ENCODE assay signal across 25 cellular contexts in genomic region chrX:122945328-122945727, GRCh38.
"Had no signal": no experiment of that assay in that cellular context is flagged by ENCODE, and none has a peak within 500 bp of the region (broad histone marks: within the 10 kb centered on the region; RNA-seq: fewer than 3 reads in every experiment).

No MANE protein-coding gene starts in this region.

- H3K9me3 ChIP-seq: left lung, lower lobe of right lung, spleen, suprapubic skin, tibial nerve had no signal

- DNase-seq: activated CD4-positive, alpha-beta T cell treated with anti-CD3 and anti-CD28 coated beads for 36 hours; activated CD4-positive, CD25-positive, alpha-beta regulatory T cell; activated CD8-positive, alpha-beta memory T cell treated with anti-CD3 and anti-CD28 coated beads, Interleukin-2, amount 10 ng/mL, durations not matched to agents 7 days and 5 days; activated CD8-positive, alpha-beta T cell treated with anti-CD3 and anti-CD28 coated beads, Interleukin-2, amount 10 ng/mL, durations not matched to agents 7 days and 5 days; activated T-cell treated with anti-CD3 and anti-CD28 coated beads, Interleukin-2, amount 50 U/mL, for 48 hours; aorta; brain microvascular endothelial cell; central memory CD4-positive, alpha-beta T cell; foreskin keratinocyte; heart right ventricle; kidney glomerular epithelial cell; left lung; lower lobe of right lung; mesenchymal stem cell; naive thymus-derived CD8-positive, alpha-beta T cell; occipital lobe; right cardiac atrium; spleen; stimulated activated naive CD4-positive, alpha-beta T cell had no signal

- H3K36me3 Mint-ChIP-seq: activated CD8-positive, alpha-beta memory T cell treated with anti-CD3 and anti-CD28 coated beads, Interleukin-2, amount 10 ng/mL, durations not matched to agents 7 days and 5 days; activated naive CD4-positive, alpha-beta T cell treated with anti-CD3 and anti-CD28 coated beads, Interleukin-2, amount 50 U/mL, for 24 hours; naive thymus-derived CD8-positive, alpha-beta T cell; neural progenitor cell had no signal

- H3K9ac ChIP-seq: neural progenitor cell had no signal

- H3K27me3 Mint-ChIP-seq: activated CD4-positive, alpha-beta T cell treated with anti-CD3 and anti-CD28 coated beads for 36 hours; activated CD8-positive, alpha-beta memory T cell treated with anti-CD3 and anti-CD28 coated beads, Interleukin-2, amount 10 ng/mL, durations not matched to agents 7 days and 5 days; activated naive CD4-positive, alpha-beta T cell treated with anti-CD3 and anti-CD28 coated beads, Interleukin-2, amount 50 U/mL, for 24 hours; naive thymus-derived CD8-positive, alpha-beta T cell had no signal

- FAIRE-seq: endothelial cell of umbilical vein had no signal

- H3K9me3 Mint-ChIP-seq: activated naive CD4-positive, alpha-beta T cell treated with anti-CD3 and anti-CD28 coated beads, Interleukin-2, amount 50 U/mL, for 24 hours; activated T-helper 2 cell treated with anti-CD3 and anti-CD28 coated beads, Interferon-gamma antibody, Interleukin-2, Interleukin-4, amounts not matched to agents 10 μg/mL and 5 μg/mL and 100 μg/mL, durations not matched to agents 14 hours and 24 hours and 36 hours; neural progenitor cell had no signal

- ATAC-seq: activated CD4-positive, alpha-beta T cell treated with anti-CD3 and anti-CD28 coated beads for 36 hours; activated CD8-positive, alpha-beta memory T cell treated with anti-CD3 and anti-CD28 coated beads, Interleukin-2, amount 10 ng/mL, durations not matched to agents 7 days and 5 days; activated CD8-positive, alpha-beta T cell treated with anti-CD3 and anti-CD28 coated beads, Interleukin-2, amount 10 ng/mL, durations not matched to agents 7 days and 5 days; foreskin keratinocyte; heart right ventricle; left lung; lower lobe of right lung; naive thymus-derived CD8-positive, alpha-beta T cell; right cardiac atrium had no signal

- H2AFZ ChIP-seq: neural progenitor cell had no signal

- H3K36me3 ChIP-seq: brain microvascular endothelial cell, heart right ventricle, left lung, lower lobe of right lung, neural progenitor cell, spleen, suprapubic skin, tibial nerve had no signal

- H3K27ac Mint-ChIP-seq: activated CD4-positive, alpha-beta T cell treated with anti-CD3 and anti-CD28 coated beads for 36 hours; activated CD8-positive, alpha-beta memory T cell treated with anti-CD3 and anti-CD28 coated beads, Interleukin-2, amount 10 ng/mL, durations not matched to agents 7 days and 5 days; activated CD8-positive, alpha-beta T cell treated with anti-CD3 and anti-CD28 coated beads, Interleukin-2, amount 10 ng/mL, durations not matched to agents 7 days and 5 days; activated naive CD4-positive, alpha-beta T cell treated with anti-CD3 and anti-CD28 coated beads, Interleukin-2, amount 50 U/mL, for 24 hours; activated T-helper 2 cell treated with anti-CD3 and anti-CD28 coated beads, Interferon-gamma antibody, Interleukin-2, Interleukin-4, amounts not matched to agents 10 μg/mL and 5 μg/mL and 100 μg/mL, durations not matched to agents 14 hours and 24 hours and 36 hours; neural progenitor cell had no signal

- H3K4me2 ChIP-seq: neural progenitor cell had no signal

- H3K27ac ChIP-seq: brain microvascular endothelial cell, foreskin keratinocyte, heart right ventricle, left lung, lower lobe of right lung, neural progenitor cell, spleen, suprapubic skin, tibial nerve had no signal

- H3K4me3 Mint-ChIP-seq: activated CD4-positive, alpha-beta T cell treated with anti-CD3 and anti-CD28 coated beads for 36 hours; activated CD8-positive, alpha-beta memory T cell treated with anti-CD3 and anti-CD28 coated beads, Interleukin-2, amount 10 ng/mL, durations not matched to agents 7 days and 5 days; activated CD8-positive, alpha-beta T cell treated with anti-CD3 and anti-CD28 coated beads, Interleukin-2, amount 10 ng/mL, durations not matched to agents 7 days and 5 days; activated naive CD4-positive, alpha-beta T cell treated with anti-CD3 and anti-CD28 coated beads, Interleukin-2, amount 50 U/mL, for 24 hours; naive thymus-derived CD8-positive, alpha-beta T cell; neural progenitor cell had no signal

- H3K27me3 ChIP-seq: brain microvascular endothelial cell, foreskin keratinocyte, heart right ventricle, left lung, neural progenitor cell, spleen, suprapubic skin, tibial nerve had no signal

- H3K4me1 ChIP-seq: foreskin keratinocyte, heart right ventricle, left lung, lower lobe of right lung, neural progenitor cell, spleen, suprapubic skin, tibial nerve had no signal

- H3K4me3 ChIP-seq: heart right ventricle, left lung, lower lobe of right lung, neural progenitor cell, spleen, suprapubic skin, tibial nerve had no signal

- H3K4me1 Mint-ChIP-seq: activated CD4-positive, alpha-beta T cell treated with anti-CD3 and anti-CD28 coated beads for 36 hours; activated CD8-positive, alpha-beta memory T cell treated with anti-CD3 and anti-CD28 coated beads, Interleukin-2, amount 10 ng/mL, durations not matched to agents 7 days and 5 days; activated naive CD4-positive, alpha-beta T cell treated with anti-CD3 and anti-CD28 coated beads, Interleukin-2, amount 50 U/mL, for 24 hours; naive thymus-derived CD8-positive, alpha-beta T cell; neural progenitor cell had no signal
